20 cellular contexts compared by ENCODE assay signal in the genomic region with DNA sequence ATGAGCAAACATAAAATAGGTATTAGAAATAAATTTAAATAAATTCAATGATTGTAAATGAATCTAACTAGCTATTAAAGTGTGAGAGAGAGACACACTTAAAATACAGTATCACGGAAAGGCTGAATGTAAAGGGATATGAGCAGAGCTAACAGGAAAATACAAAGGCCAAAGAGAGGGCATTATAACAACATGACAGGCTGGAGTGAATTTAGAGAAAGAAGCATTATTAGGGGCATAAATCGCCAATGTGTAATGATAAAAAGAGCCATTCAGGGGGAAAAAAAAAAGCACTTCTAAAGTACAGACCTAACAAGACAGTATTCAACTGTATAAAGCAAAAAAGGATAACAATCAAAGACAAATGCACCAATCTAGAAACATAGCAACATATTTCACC. TPM values are rescaled to one million over a fixed set of nuclear protein-coding genes. Genes with fewer than 3 reads are reported as not detected.
DNase-seq lines count a peak whose midpoint lies in the region; ATAC-seq lines count a peak whose summit lies in the region.
"Had no signal": no experiment of that assay in that cellular context is flagged by ENCODE, and none has a peak within 500 bp of the region (broad histone marks: within the 10 kb centered on the region; RNA-seq: fewer than 3 reads in every experiment).

No MANE protein-coding gene starts in this region.

- no peaks in the 10 kb centered on the region for H3K9me3 ChIP-seq in SK-N-MC (ENCODE audit: low read depth, low read length)

- H3K4me3 ChIP-seq in SK-N-MC, result no peak overlapping the region

- peak overlapping the region; percentile 84; the same call in 1 of the 2 replicates for H3K27ac ChIP-seq in SK-N-MC
- peak overlapping the region; percentile 76 for H3K27ac ChIP-seq in layer of hippocampus (ENCODE audit: low read depth, low read length)
- H3K27ac ChIP-seq in substantia nigra (ENCODE audit: low read depth, low read length, poor library complexity, severe bottlenecking), result peak overlapping the region; percentile 41
- H3K27ac ChIP-seq: 22Rv1, C4-2B, HL-60 had no signal

- DNase-seq in Ammon's horn (ENCODE audit: low spot score) (peak; percentile 52), SK-N-MC (ENCODE audit: low read depth, low spot score) (no peak), substantia nigra (lab: John Stamatoyannopoulos, UW) (no peak), G401 (ENCODE audit: low spot score) (no peak), kidney tubule cell (ENCODE audit: low spot score) (no peak)
- DNase-seq: AML-193; CD4-positive, alpha-beta memory T cell; COR-L47; DMS153; DMS79 treated with DMSO at 0.1 percent for 48 hours; EL; GDM1; HCEC 1CT; HFFc6 had no signal

- no peaks in the 10 kb centered on the region for H3K36me3 ChIP-seq in SK-N-MC (ENCODE audit: insufficient read depth, low read length)

- ATAC-seq in HG03460 (IDR thresholded peaks at IDR 0.05; ENCODE audit: unreplicated experiment), result no peak

- no peak overlapping the region for H3K9ac ChIP-seq in SK-N-MC (ENCODE audit: insufficient read length)

- in situ Hi-C loops in G401 (cut with HindIII; ENCODE audit: low sequenced_read_pairs), result no loop called here

- no peaks in the 10 kb centered on the region for H3K27me3 ChIP-seq in layer of hippocampus (ENCODE audit: control insufficient read depth, insufficient read depth, low read length)

RNA-seq across cellular contexts. Expression of a gene that starts 28.1 kb away (rescaled TPM):
- total RNA-seq in G401 (2014; rRNA removed; shearing (Covaris generic)), result not detected in 2 replicates
- total RNA-seq: CD4-positive, alpha-beta memory T cell; H4; HFFc6 had no signal
